ENCODE assay signal across 20 cellular contexts in genomic region chr16:87618216-87618615, GRCh38. TPM values are rescaled to one million over a fixed set of nuclear protein-coding genes. Genes with fewer than 3 reads are reported as not detected.
DNase-seq lines count a peak whose midpoint lies in the region; ATAC-seq, FAIRE-seq and TF ChIP-seq lines count a peak whose summit lies in the region.
"Had no signal": no experiment of that assay in that cellular context is flagged by ENCODE, and none has a peak within 500 bp of the region (broad histone marks: within the 10 kb centered on the region; RNA-seq: fewer than 3 reads in every experiment).

No MANE protein-coding gene starts in this region.

- H3K4me2 ChIP-seq in HepG2 (ENCODE audit: low read depth, low read length) = no peak overlapping the region
- H3K4me2 ChIP-seq in osteoblast (ENCODE audit: insufficient read depth, low read length) = no peak overlapping the region

- H3K9me3 ChIP-seq in HepG2 (ENCODE audit: low read length) (no peaks in the 10 kb centered on the region), right lobe of liver (no peaks in the 10 kb centered on the region), osteoblast (ENCODE audit: low read depth, low read length) (no peaks in the 10 kb centered on the region)
- H3K9me3 ChIP-seq: Caco-2, HAP-1 had no signal

- no peak overlapping the region for H3K4me3 Mint-ChIP-seq in activated CD8-positive, alpha-beta memory T cell treated with anti-CD3 and anti-CD28 coated beads, Interleukin-2, amount 10 ng/mL, durations not matched to agents 7 days and 5 days
- H3K4me3 Mint-ChIP-seq: CD4-positive, alpha-beta memory T cell; HFFc6 had no signal

- CTCF ChIA-PET in HepG2 (lab: Yijun Ruan, JAX; ENCODE audit: low intra/inter-chr PET ratio, low total read pairs) = no interaction called here
- CTCF ChIA-PET in activated CD8-positive, alpha-beta memory T cell treated with anti-CD3 and anti-CD28 coated beads, Interleukin-2, amount 10 ng/mL, durations not matched to agents 7 days and 5 days (lab: Charles Lee) = no interaction called here

- H3K36me3 ChIP-seq in HepG2 (replicated peaks in 1 of 2; ENCODE audit: control insufficient read depth in 1 of 2, insufficient read depth in 2 of 2, low read length in 2 of 2) (no peaks in the 10 kb centered on the region), right lobe of liver (no peaks in the 10 kb centered on the region), osteoblast (ENCODE audit: insufficient read depth, low read length) (no peaks in the 10 kb centered on the region)
- H3K36me3 ChIP-seq: HAP-1 had no signal

- TF ChIP-seq EP300 in HepG2 (IDR thresholded peaks at IDR 0.05; ENCODE audit: low read depth in 2 of 2, low read length in 2 of 2) (no peak), HepG2 (CRISPR knock-in tag; IDR thresholded peaks at IDR 0.05; ENCODE audit: borderline replicate concordance) (no peak)

- DNase-seq in SHP77 treated with DMSO at 0.1 percent for 48 hours (lab: John Stamatoyannopoulos, UW) = peak; percentile 3
- no peak for DNase-seq in SHP77 (lab: John Stamatoyannopoulos, UW)
- DNase-seq in HepG2 (ENCODE audit: low spot score) = no peak
- DNase-seq in right lobe of liver = no peak
- peak; percentile 1 for DNase-seq in NCI-H69 (lab: John Stamatoyannopoulos, UW)
- DNase-seq in osteoblast (ENCODE audit: insufficient read length, low spot score, missing footprints) = peak; percentile 58
- no peak for DNase-seq in activated CD8-positive, alpha-beta memory T cell treated with anti-CD3 and anti-CD28 coated beads, Interleukin-2, amount 10 ng/mL, durations not matched to agents 7 days and 5 days
- DNase-seq: C1 segment of cervical spinal cord; Caco-2; CD4-positive, alpha-beta memory T cell; DMS153; DND-41; GOT3; HFFc6 had no signal

- WGBS in HepG2 (ENCODE audit: low lambda C conversion rate) = 23% methylated on average over 11 of the region's 12 CpGs
- 22% methylated on average over 4 of the region's 12 CpGs for WGBS in right lobe of liver (ENCODE audit: insufficient coverage, low coverage, low lambda C conversion rate, missing lambda C conversion rate)

- intact Hi-C loops in HepG2 (cut with micrococcal nuclease; ENCODE audit: unreplicated experiment) (no loop called here), right lobe of liver (cut with DNase I) (no loop called here)

- no peaks in the 10 kb centered on the region for H3K9me3 Mint-ChIP-seq in activated CD8-positive, alpha-beta memory T cell treated with anti-CD3 and anti-CD28 coated beads, Interleukin-2, amount 10 ng/mL, durations not matched to agents 7 days and 5 days (ENCODE audit: low read depth)
- H3K9me3 Mint-ChIP-seq: CD4-positive, alpha-beta memory T cell; HFFc6 had no signal

- no peaks in the 10 kb centered on the region for H3K4me1 ChIP-seq in HepG2 (ENCODE audit: insufficient read depth, low read length)
- H3K4me1 ChIP-seq in right lobe of liver = no peaks in the 10 kb centered on the region
- no peaks in the 10 kb centered on the region for H3K4me1 ChIP-seq in osteoblast (ENCODE audit: insufficient read depth, low read length)
- H3K4me1 ChIP-seq: Caco-2, HAP-1 had no signal

- no peaks in the 10 kb centered on the region for H3K36me3 Mint-ChIP-seq in activated CD8-positive, alpha-beta memory T cell treated with anti-CD3 and anti-CD28 coated beads, Interleukin-2, amount 10 ng/mL, durations not matched to agents 7 days and 5 days
- H3K36me3 Mint-ChIP-seq: CD4-positive, alpha-beta memory T cell had no signal

- TF ChIP-seq POLR2A in HepG2 (IDR thresholded peaks at IDR 0.05; ENCODE audit: insufficient read depth in 1 of 2, low read depth in 2 of 2, low read length in 2 of 2) (no peak), right lobe of liver (IDR thresholded peaks at IDR 0.05) (no peak)

- no peak overlapping the region for H2AFZ ChIP-seq in HepG2 (ENCODE audit: low read length)
- H2AFZ ChIP-seq in osteoblast (ENCODE audit: low read length) = no peak overlapping the region

- H3K79me2 ChIP-seq in HepG2 (ENCODE audit: insufficient read depth, low read length) (no peaks in the 10 kb centered on the region), osteoblast (ENCODE audit: insufficient read depth, low read length) (no peaks in the 10 kb centered on the region)

- POLR2A ChIA-PET in HepG2 (lab: Yijun Ruan, JAX) = no interaction called here

- no peaks in the 10 kb centered on the region for H3K27me3 Mint-ChIP-seq in activated CD8-positive, alpha-beta memory T cell treated with anti-CD3 and anti-CD28 coated beads, Interleukin-2, amount 10 ng/mL, durations not matched to agents 7 days and 5 days

- in situ Hi-C loops in HepG2 (cut with HindIII; ENCODE audit: extremely low pct_ligation_motif_present, low pct_unique_long_range_greater_than_20kb) = no loop called here

- BruUV-seq in HepG2 (replicated peaks; lab: Mats Ljungman, UMichigan) = no TSS peak

- H3K27ac Mint-ChIP-seq in activated CD8-positive, alpha-beta memory T cell treated with anti-CD3 and anti-CD28 coated beads, Interleukin-2, amount 10 ng/mL, durations not matched to agents 7 days and 5 days = no peak overlapping the region
- H3K27ac Mint-ChIP-seq: CD4-positive, alpha-beta memory T cell; HFFc6 had no signal

- TF ChIP-seq CTCF in HepG2 (CRISPR knock-in tag; IDR thresholded peaks at IDR 0.05) = no peak
- TF ChIP-seq CTCF in right lobe of liver (IDR thresholded peaks at IDR 0.05) = no peak
- TF ChIP-seq CTCF in osteoblast (IDR thresholded peaks at IDR 0.05; ENCODE audit: extremely low read depth, low read depth, low read length) = no peak

- H3K27ac ChIP-seq in HepG2 (ENCODE audit: extremely low read length, insufficient read depth, low read length) (no peak overlapping the region), right lobe of liver (no peak overlapping the region), osteoblast (ENCODE audit: low read depth, low read length) (no peak overlapping the region)

- H3K9ac ChIP-seq in HepG2 (ENCODE audit: insufficient read depth, low read depth, low read length) = no peak overlapping the region

- no peaks in the 10 kb centered on the region for H3K4me1 Mint-ChIP-seq in activated CD8-positive, alpha-beta memory T cell treated with anti-CD3 and anti-CD28 coated beads, Interleukin-2, amount 10 ng/mL, durations not matched to agents 7 days and 5 days
- H3K4me1 Mint-ChIP-seq: CD4-positive, alpha-beta memory T cell had no signal

- no peak for FAIRE-seq in HepG2 (lab: Jason Lieb, UNC)
- FAIRE-seq: G401.6, GM12892, H54 had no signal

- peaks cover 8% of the 10 kb centered on the region; the same call in 1 of the 2 replicates for H4K20me1 ChIP-seq in HepG2 (ENCODE audit: insufficient read depth, low read length)
- H4K20me1 ChIP-seq in osteoblast (ENCODE audit: insufficient read depth, low read length) = no peaks in the 10 kb centered on the region

- TF ChIP-seq RAD21 in HepG2 (CRISPR knock-in tag; IDR thresholded peaks at IDR 0.05) = no peak

- ATAC-seq in HepG2 (no peak), right lobe of liver (no peak), HG02610 (IDR thresholded peaks at IDR 0.05; ENCODE audit: unreplicated experiment) (no peak)
- ATAC-seq in activated CD8-positive, alpha-beta memory T cell treated with anti-CD3 and anti-CD28 coated beads, Interleukin-2, amount 10 ng/mL, durations not matched to agents 7 days and 5 days = no peak

- H3K27me3 ChIP-seq in HepG2 (ENCODE audit: control insufficient read depth in 1 of 2, insufficient read depth in 2 of 2, low read length in 2 of 2) = peaks cover 37 to 82% of the 10 kb centered on the region in 2 experiments
- H3K27me3 ChIP-seq in right lobe of liver = no peaks in the 10 kb centered on the region
- H3K27me3 ChIP-seq in osteoblast (ENCODE audit: insufficient read depth, low read length) = peaks cover 8% of the 10 kb centered on the region

- H3K4me3 ChIP-seq in HepG2 (replicated peaks in 1 of 3; ENCODE audit: insufficient read depth in 1 of 3, low read depth in 2 of 3, low read length in 3 of 3) = no peak overlapping the region
- H3K4me3 ChIP-seq in right lobe of liver = no peak overlapping the region
- H3K4me3 ChIP-seq in osteoblast (ENCODE audit: insufficient read depth, low read length) = no peak overlapping the region
- H3K4me3 ChIP-seq: HAP-1 had no signal

TF ChIP-seq in HepG2, 621 proteins besides CTCF, POLR2A, EP300 and RAD21 (continues in another document):
- no peak for TF ChIP-seq GLMP (CRISPR knock-in tag; IDR thresholded peaks at IDR 0.05; ENCODE audit: borderline replicate concordance)

RNA-seq across cellular contexts. Expression of gene JPH3, which starts 15.9 kb away (rescaled TPM):
- total RNA-seq in HepG2 (2016; rRNA removed; fragmentation: Illumina TruSeq; extraction: Trizol) (not detected in 2 replicates), right lobe of liver (under 1 TPM in 2 of 6 experiments, not detected in 4; 0.07 to 0.12 TPM), osteoblast (under 0.01 TPM in 1 of 2 replicates, not detected in the other)
- total RNA-seq in HepG2 (2016; cell fraction: cytosol; rRNA removed; fragmentation: Illumina TruSeq; extraction: Trizol; ENCODE audit: low read depth) = not detected in 2 replicates
- total RNA-seq in HepG2 (2016; cell fraction: insoluble cytoplasmic fraction; rRNA removed; fragmentation: Illumina TruSeq; extraction: Trizol) = not detected in 2 replicates
- total RNA-seq in HepG2 (2016; cell fraction: membrane; rRNA removed; fragmentation: Illumina TruSeq; extraction: Trizol) = not detected in 2 replicates
- total RNA-seq in HepG2 (2016; cell fraction: nucleus; rRNA removed; fragmentation: Illumina TruSeq; extraction: Trizol) = not detected in 2 replicates
- not detected in 2 replicates for polyA plus RNA-seq in HepG2 (2011; rRNA removed)
- polyA plus RNA-seq in HepG2 (2011; cell fraction: cytosol; rRNA removed) = not detected in 2 replicates
- not detected in 2 replicates for polyA plus RNA-seq in HepG2 (2011; cell fraction: nucleus; rRNA removed)
- polyA plus RNA-seq in HepG2 (2012) = 0.07 and 0.08 TPM in 2 replicates
- not detected in 2 replicates for polyA plus RNA-seq in HepG2 (2016; cell fraction: cytosol; fragmentation: Illumina TruSeq; extraction: Trizol; ENCODE audit: low read depth)
- not detected in 2 replicates for polyA plus RNA-seq in HepG2 (2016; cell fraction: insoluble cytoplasmic fraction; fragmentation: Illumina TruSeq; extraction: Trizol; ENCODE audit: low read depth)
- not detected in 2 replicates for polyA plus RNA-seq in HepG2 (2016; cell fraction: membrane; fragmentation: Illumina TruSeq; extraction: Trizol; ENCODE audit: low read depth)
- polyA plus RNA-seq in HepG2 (2016; cell fraction: nucleus; fragmentation: Illumina TruSeq; extraction: Trizol; ENCODE audit: insufficient read depth, low read depth) = not detected in 2 replicates
- polyA minus RNA-seq in HepG2 (2011; rRNA and poly(A)+ RNA removed; ENCODE audit: low replicate concordance) = 0.07 TPM in 1 of 2 replicates, not detected in the other
- not detected in 2 replicates for polyA minus RNA-seq in HepG2 (2011; cell fraction: cytosol; rRNA and poly(A)+ RNA removed)
- polyA minus RNA-seq in HepG2 (2011; cell fraction: nucleus; rRNA and poly(A)+ RNA removed) = not detected in 2 replicates
- not detected for total RNA-seq in activated CD8-positive, alpha-beta memory T cell treated with anti-CD3 and anti-CD28 coated beads, Interleukin-2, amount 10 ng/mL, durations not matched to agents 7 days and 5 days
- total RNA-seq: HFFc6 had no signal
- polyA plus RNA-seq: BJ; CD4-positive, alpha-beta memory T cell had no signal

Comparison
In these comparisons a context has a peak if more than half of its experiments do, and no peak if none do; other contexts are left out.
1. DNase-seq: peak in SHP77 treated with DMSO at 0.1 percent for 48 hours (single experiment), NCI-H69 (single experiment) and osteoblast (single experiment); none in SHP77 (0 of 2), HepG2 (single experiment), right lobe of liver (0 of 3) and activated CD8-positive, alpha-beta memory T cell treated with anti-CD3 and anti-CD28 coated beads, Interleukin-2, amount 10 ng/mL, durations not matched to agents 7 days and 5 days (single experiment).